8 cellular contexts compared by ENCODE assay signal in genomic region chr11:63681208-63682044, GRCh38. TPM values are rescaled to one million over a fixed set of nuclear protein-coding genes. Genes with fewer than 3 reads are reported as not detected.
DNase-seq lines count a peak whose midpoint lies in the region; ATAC-seq and TF ChIP-seq lines count a peak whose summit lies in the region.

Gene RTN3 (plus strand): TSS chr11:63681500. CDS start chr11:63681637, 137 bp downstream.

- H3K4me1 ChIP-seq in Panc1 (ENCODE audit: control insufficient read depth, insufficient read depth, low read length) = peaks cover 16% of the 10 kb centered on the region; the same call in 1 of the 2 replicates
- H3K4me1 ChIP-seq in muscle layer of colon (ENCODE audit: insufficient read depth, low read length) = peaks cover 16% of the 10 kb centered on the region

- H3K4me3 Mint-ChIP-seq in activated T-cell treated with anti-CD3 and anti-CD28 coated beads, Interleukin-2, amount 50 U/mL, for 4 hours = peak within 1 kb of the TSS; percentile 95

- H3K4me3 ChIP-seq in Panc1 (ENCODE audit: low read depth in 2 of 2, low read length in 2 of 2) = peak within 1 kb of the TSS; percentile 58 to 94
- peak within 1 kb of the TSS; percentile 80 to 81 for H3K4me3 ChIP-seq in muscle layer of colon (ENCODE audit: low read depth in 1 of 2, low read length in 2 of 2)

- DNase-seq in DMS53 (lab: John Stamatoyannopoulos, UW) (peak; percentile 99), KG1 (lab: John Stamatoyannopoulos, UW) (peak; percentile 98), Panc1 (ENCODE audit: low read depth, low spot score) (peak; percentile 91)
- DNase-seq in activated T-cell treated with anti-CD3 and anti-CD28 coated beads, Interleukin-2, amount 50 U/mL, for 4 hours = peak; percentile 98
- DNase-seq in stimulated activated CD8-positive, alpha-beta memory T cell treated with anti-CD3 and anti-CD28 coated beads, Interleukin-7, amount 100 ng/mL, for 24 hours (ENCODE audit: low read depth) = peak; percentile 93

- no peaks in the 10 kb centered on the region for H3K27me3 ChIP-seq in Panc1 (ENCODE audit: control insufficient read depth, insufficient read depth, low read length)
- H3K27me3 ChIP-seq in muscle layer of colon (ENCODE audit: control insufficient read depth in 1 of 2, insufficient read depth in 2 of 2, low read length in 2 of 2) = no peaks in the 10 kb centered on the region

- in situ Hi-C loops in Panc1 (cut with HindIII; ENCODE audit: low pct_unique_long_range_greater_than_20kb, low sequenced_read_pairs) = no loop called here

- BruUV-seq in Panc1 (replicated peaks; lab: Mats Ljungman, UMichigan) = no TSS peak

- POLR2A ChIA-PET in Panc1 (lab: Charles Lee) = no interaction called here

- TF ChIP-seq CTCF in Panc1 (IDR thresholded peaks at IDR 0.05) = no peak

- no peaks in the 10 kb centered on the region for H3K9me3 ChIP-seq in Panc1 (ENCODE audit: control insufficient read depth, insufficient read depth, low read depth, low read length)
- H3K9me3 ChIP-seq in muscle layer of colon (ENCODE audit: low read length) = no peaks in the 10 kb centered on the region

- no peaks in the 10 kb centered on the region for H3K9me3 Mint-ChIP-seq in activated T-cell treated with anti-CD3 and anti-CD28 coated beads, Interleukin-2, amount 50 U/mL, for 4 hours

- H3K27ac ChIP-seq in Panc1 (ENCODE audit: low read length) (peak within 1 kb of the TSS; percentile 89), muscle layer of colon (ENCODE audit: low read depth, low read length) (peak within 1 kb of the TSS; percentile 100)

- intact Hi-C loops in Panc1 (cut with micrococcal nuclease; ENCODE audit: unreplicated experiment) = no loop called here

- H3K27me3 Mint-ChIP-seq in activated T-cell treated with anti-CD3 and anti-CD28 coated beads, Interleukin-2, amount 50 U/mL, for 4 hours (ENCODE audit: low read depth) = no peaks in the 10 kb centered on the region

- CTCF ChIA-PET in Panc1 (lab: Charles Lee) = no interaction called here

- H3K4me1 Mint-ChIP-seq in activated T-cell treated with anti-CD3 and anti-CD28 coated beads, Interleukin-2, amount 50 U/mL, for 4 hours (ENCODE audit: low read depth) = peaks cover 25% of the 10 kb centered on the region

- peak; percentile 83 for ATAC-seq in GM21723 (IDR thresholded peaks at IDR 0.05; ENCODE audit: unreplicated experiment)
- ATAC-seq in Panc1 = peak; percentile 97
- ATAC-seq in activated T-cell treated with anti-CD3 and anti-CD28 coated beads, Interleukin-2, amount 50 U/mL, for 4 hours = peak; percentile 93 to 94
- ATAC-seq in esophagus mucosa = peak; percentile 97

- H3K36me3 Mint-ChIP-seq in activated T-cell treated with anti-CD3 and anti-CD28 coated beads, Interleukin-2, amount 50 U/mL, for 4 hours (ENCODE audit: insufficient read depth) = no peaks in the 10 kb centered on the region

- peak within 1 kb of the TSS; percentile 51 for H3K9ac ChIP-seq in muscle layer of colon (ENCODE audit: low read length)

- H3K36me3 ChIP-seq in Panc1 (ENCODE audit: control insufficient read depth, insufficient read depth, low read length) = no peaks in the 10 kb centered on the region
- no peaks in the 10 kb centered on the region for H3K36me3 ChIP-seq in muscle layer of colon (ENCODE audit: insufficient read depth, low read length)

RNA-seq across cellular contexts. Expression of gene RTN3, which starts in this region (rescaled TPM):
- 145 TPM for total RNA-seq in Panc1 (2021; ENCODE audit: unreplicated experiment)
- polyA plus RNA-seq in Panc1 (2012; ENCODE audit: insufficient read length) = 98.5 TPM
- total RNA-seq in activated T-cell treated with anti-CD3 and anti-CD28 coated beads, Interleukin-2, amount 50 U/mL, for 4 hours = 10 to 100 TPM; 24.7 to 30.9 (median 26.7) TPM
- total RNA-seq in esophagus mucosa = 49.3 TPM

Comparison
In these comparisons a context has a peak if more than half of its experiments do, and no peak if none do; other contexts are left out.
1. Peak in every context shown above with its lines: DNase-seq, ATAC-seq, H3K4me3 ChIP-seq and H3K27ac ChIP-seq.